ENCODE assay signal across 11 cellular contexts in genomic region chr14:91378945-91379932, GRCh38. TPM values are rescaled to one million over a fixed set of nuclear protein-coding genes. Genes with fewer than 3 reads are reported as not detected.
A peak's percentile ranks its signal among the peaks of the same experiment; 100 is the strongest.
DNase-seq lines count a peak whose midpoint lies in the region; ATAC-seq lines count a peak whose summit lies in the region.
"Had no signal": no experiment of that assay in that cellular context is flagged by ENCODE, and none has a peak within 500 bp of the region (broad histone marks: within the 10 kb centered on the region; RNA-seq: fewer than 3 reads in every experiment).

No MANE protein-coding gene starts in this region.

- H3K9me3 Mint-ChIP-seq in CD4-positive, alpha-beta memory T cell, result no peaks in the 10 kb centered on the region
- H3K9me3 Mint-ChIP-seq in activated T-helper 1 cell treated with anti-CD3 and anti-CD28 coated beads, Interleukin-12 subunit alpha, Interleukin-12 subunit beta, Interleukin-2, Interleukin-4 antibody, amounts not matched to agents 30 ng/mL and 10 ng/mL and 1 ng/mL, durations not matched to agents 14 hours and 24 hours and 36 hours, result no peaks in the 10 kb centered on the region
- no peaks in the 10 kb centered on the region for H3K9me3 Mint-ChIP-seq in naive thymus-derived CD8-positive, alpha-beta T cell

- peaks cover 99% of the 10 kb centered on the region for H3K4me1 ChIP-seq in CD4-positive, alpha-beta memory T cell (ENCODE audit: insufficient read depth, low read length)

- ATAC-seq in naive thymus-derived CD8-positive, alpha-beta T cell, result no peak
- ATAC-seq in GM19395 (IDR thresholded peaks at IDR 0.05; ENCODE audit: unreplicated experiment), result no peak
- no peak for ATAC-seq in GM21717 (IDR thresholded peaks at IDR 0.05; ENCODE audit: unreplicated experiment)

- CTCF ChIA-PET in CD4-positive, alpha-beta memory T cell (lab: Charles Lee; ENCODE audit: partially characterized antibody), result interaction anchor here (0.6 to 1.9 kb wide), 5 partner anchors 12 to 56 kb away, joined by 3 to 5 read pairs (median 4); no protein-coding TSS in a partner anchor

- no peaks in the 10 kb centered on the region for H3K27me3 Mint-ChIP-seq in CD4-positive, alpha-beta memory T cell
- no peaks in the 10 kb centered on the region for H3K27me3 Mint-ChIP-seq in activated T-helper 1 cell treated with anti-CD3 and anti-CD28 coated beads, Interleukin-12 subunit alpha, Interleukin-12 subunit beta, Interleukin-2, Interleukin-4 antibody, amounts not matched to agents 30 ng/mL and 10 ng/mL and 1 ng/mL, durations not matched to agents 14 hours and 24 hours and 36 hours (ENCODE audit: insufficient read depth)
- no peaks in the 10 kb centered on the region for H3K27me3 Mint-ChIP-seq in naive thymus-derived CD8-positive, alpha-beta T cell

- H3K27ac Mint-ChIP-seq in CD4-positive, alpha-beta memory T cell, result peak overlapping the region; percentile 83 to 96 (median 90)
- peak overlapping the region; percentile 50 for H3K27ac Mint-ChIP-seq in activated T-helper 1 cell treated with anti-CD3 and anti-CD28 coated beads, Interleukin-12 subunit alpha, Interleukin-12 subunit beta, Interleukin-2, Interleukin-4 antibody, amounts not matched to agents 30 ng/mL and 10 ng/mL and 1 ng/mL, durations not matched to agents 14 hours and 24 hours and 36 hours
- peak overlapping the region; percentile 75 to 95 (median 88) for H3K27ac Mint-ChIP-seq in naive thymus-derived CD8-positive, alpha-beta T cell

- peaks cover 81 to 100% (median 96%) of the 10 kb centered on the region in 4 donors for H3K4me1 Mint-ChIP-seq in CD4-positive, alpha-beta memory T cell
- peaks cover 91% of the 10 kb centered on the region for H3K4me1 Mint-ChIP-seq in activated T-helper 1 cell treated with anti-CD3 and anti-CD28 coated beads, Interleukin-12 subunit alpha, Interleukin-12 subunit beta, Interleukin-2, Interleukin-4 antibody, amounts not matched to agents 30 ng/mL and 10 ng/mL and 1 ng/mL, durations not matched to agents 14 hours and 24 hours and 36 hours (ENCODE audit: low read depth)
- peaks cover 68 to 100% (median 99%) of the 10 kb centered on the region in 4 donors for H3K4me1 Mint-ChIP-seq in naive thymus-derived CD8-positive, alpha-beta T cell

- DNase-seq in CD4-positive, alpha-beta memory T cell, result no peak
- DNase-seq in MG63 (peak; percentile 69), DMS153 treated with DMSO at 0.1 percent for 48 hours (lab: John Stamatoyannopoulos, UW; ENCODE audit: unreplicated experiment) (no peak)
- DNase-seq in activated T-helper 1 cell treated with anti-CD3 and anti-CD28 coated beads, Interleukin-12 subunit alpha, Interleukin-12 subunit beta, Interleukin-2, Interleukin-4 antibody, amounts not matched to agents 30 ng/mL and 10 ng/mL and 1 ng/mL, durations not matched to agents 14 hours and 24 hours and 36 hours (ENCODE audit: low spot score), result no peak
- no peak for DNase-seq in naive thymus-derived CD8-positive, alpha-beta T cell
- no peak for DNase-seq in stimulated activated naive CD4-positive, alpha-beta T cell treated with Interleukin-2 at 50 U/mL for 16 hours (lab: John Stamatoyannopoulos, UW)
- DNase-seq: activated T-cell treated with anti-CD3 and anti-CD28 coated beads, Interleukin-2, amount 50 U/mL, for 1 hour; Calu3 had no signal

- H3K9me3 ChIP-seq in CD4-positive, alpha-beta memory T cell (ENCODE audit: control insufficient read depth in 1 of 2, low read length in 2 of 2), result no peaks in the 10 kb centered on the region
- no peaks in the 10 kb centered on the region for H3K9me3 ChIP-seq in MG63

- peaks cover 22 to 76% of the 10 kb centered on the region in 2 donors for H3K36me3 Mint-ChIP-seq in CD4-positive, alpha-beta memory T cell
- peaks cover 20% of the 10 kb centered on the region for H3K36me3 Mint-ChIP-seq in activated T-helper 1 cell treated with anti-CD3 and anti-CD28 coated beads, Interleukin-12 subunit alpha, Interleukin-12 subunit beta, Interleukin-2, Interleukin-4 antibody, amounts not matched to agents 30 ng/mL and 10 ng/mL and 1 ng/mL, durations not matched to agents 14 hours and 24 hours and 36 hours (ENCODE audit: low read depth)
- peaks cover 0 to 57% (median 2%) of the 10 kb centered on the region in 3 donors for H3K36me3 Mint-ChIP-seq in naive thymus-derived CD8-positive, alpha-beta T cell

- POLR2A ChIA-PET in CD4-positive, alpha-beta memory T cell (lab: Charles Lee; ENCODE audit: partially characterized antibody), result interaction anchor here (0.7 to 15.1 kb wide), 6 partner anchors 8 to 44 kb away, joined by 3 to 268 read pairs (median 10); partner anchors contain the start of gene CCDC88C
- POLR2A ChIA-PET in naive thymus-derived CD8-positive, alpha-beta T cell (lab: Charles Lee), result interaction anchor here (0.7 to 13.3 kb wide), 7 partner anchors 12 to 56 kb away, joined by 3 to 200 read pairs (median 68); partner anchors contain the start of gene CCDC88C

- H3K27me3 ChIP-seq in CD4-positive, alpha-beta memory T cell (ENCODE audit: insufficient read depth, low read length), result no peaks in the 10 kb centered on the region
- no peaks in the 10 kb centered on the region for H3K27me3 ChIP-seq in MG63

- intact Hi-C loops in CD4-positive, alpha-beta memory T cell (cut with micrococcal nuclease), result no loop called here
- intact Hi-C loops in activated T-helper 1 cell treated with anti-CD3 and anti-CD28 coated beads, Interleukin-12 subunit alpha, Interleukin-12 subunit beta, Interleukin-2, Interleukin-4 antibody, amounts not matched to agents 30 ng/mL and 10 ng/mL and 1 ng/mL, durations not matched to agents 14 hours and 24 hours and 36 hours (cut with micrococcal nuclease), result loop anchor here (2.0 to 10.0 kb wide), 2 partner anchors 18 to 486 kb away; partner anchors contain the start of gene TC2N

- H3K4me3 ChIP-seq in CD4-positive, alpha-beta memory T cell (ENCODE audit: low read length in 2 of 2), result no peak overlapping the region
- no peak overlapping the region for H3K4me3 ChIP-seq in MG63
- H3K4me3 ChIP-seq: smooth muscle cell had no signal

- peak overlapping the region; percentile 48 for H3K27ac ChIP-seq in CD4-positive, alpha-beta memory T cell (ENCODE audit: low read depth, low read length)

- peak overlapping the region in 5 of 8 donors; percentile 21 to 88 (median 68) for H3K4me3 Mint-ChIP-seq in CD4-positive, alpha-beta memory T cell
- H3K4me3 Mint-ChIP-seq in activated T-helper 1 cell treated with anti-CD3 and anti-CD28 coated beads, Interleukin-12 subunit alpha, Interleukin-12 subunit beta, Interleukin-2, Interleukin-4 antibody, amounts not matched to agents 30 ng/mL and 10 ng/mL and 1 ng/mL, durations not matched to agents 14 hours and 24 hours and 36 hours, result no peak overlapping the region
- peak overlapping the region; percentile 20 to 87 (median 74) for H3K4me3 Mint-ChIP-seq in naive thymus-derived CD8-positive, alpha-beta T cell

- H3K36me3 ChIP-seq in CD4-positive, alpha-beta memory T cell (ENCODE audit: insufficient read depth, low read length), result peaks cover 19% of the 10 kb centered on the region
- H3K36me3 ChIP-seq in MG63, result no peaks in the 10 kb centered on the region

RNA-seq across cellular contexts. Expression of gene CCDC88C, which starts 38.4 kb away (rescaled TPM):
- 100 to 1,000 TPM; 272 to 293 TPM for total RNA-seq in CD4-positive, alpha-beta memory T cell
- 10 to 100 TPM; 17.1 to 51.1 TPM for polyA plus RNA-seq in CD4-positive, alpha-beta memory T cell
- total RNA-seq in MG63 (2014; rRNA removed; shearing (Covaris generic); ENCODE audit: low replicate concordance), result 1.2 and 5.8 TPM in 2 replicates
- 85.9 and 91.7 TPM in 2 replicates for total RNA-seq in activated T-helper 1 cell treated with anti-CD3 and anti-CD28 coated beads, Interleukin-12 subunit alpha, Interleukin-12 subunit beta, Interleukin-2, Interleukin-4 antibody, amounts not matched to agents 30 ng/mL and 10 ng/mL and 1 ng/mL, durations not matched to agents 14 hours and 24 hours and 36 hours
- total RNA-seq in naive thymus-derived CD8-positive, alpha-beta T cell, result 100 to 1,000 TPM; 300 to 322 TPM
- 10 to 100 TPM; 23.4 to 41.9 (median 24.0) TPM for polyA plus RNA-seq in naive thymus-derived CD8-positive, alpha-beta T cell
- polyA plus RNA-seq: smooth muscle cell had no signal

Comparison
In these comparisons a context has a peak if more than half of its experiments do, and no peak if none do; other contexts are left out.
1. RNA of gene CCDC88C, which starts 38.4 kb away (total RNA-seq): 300 to 322 TPM in naive thymus-derived CD8-positive, alpha-beta T cell, 272 to 293 TPM in CD4-positive, alpha-beta memory T cell and 85.9 to 91.7 TPM in activated T-helper 1 cell treated with anti-CD3 and anti-CD28 coated beads, Interleukin-12 subunit alpha, Interleukin-12 subunit beta, Interleukin-2, Interleukin-4 antibody, amounts not matched to agents 30 ng/mL and 10 ng/mL and 1 ng/mL, durations not matched to agents 14 hours and 24 hours and 36 hours; 1.2 to 5.8 TPM in MG63; every median in the first group is over 10 times any median in the second.
2. Peak in every context shown above with its lines, with median percentiles within 50 percentile points of each other: H3K27ac Mint-ChIP-seq.